Comparison of ENCODE assay signal across 8 cellular contexts in the genomic region with DNA sequence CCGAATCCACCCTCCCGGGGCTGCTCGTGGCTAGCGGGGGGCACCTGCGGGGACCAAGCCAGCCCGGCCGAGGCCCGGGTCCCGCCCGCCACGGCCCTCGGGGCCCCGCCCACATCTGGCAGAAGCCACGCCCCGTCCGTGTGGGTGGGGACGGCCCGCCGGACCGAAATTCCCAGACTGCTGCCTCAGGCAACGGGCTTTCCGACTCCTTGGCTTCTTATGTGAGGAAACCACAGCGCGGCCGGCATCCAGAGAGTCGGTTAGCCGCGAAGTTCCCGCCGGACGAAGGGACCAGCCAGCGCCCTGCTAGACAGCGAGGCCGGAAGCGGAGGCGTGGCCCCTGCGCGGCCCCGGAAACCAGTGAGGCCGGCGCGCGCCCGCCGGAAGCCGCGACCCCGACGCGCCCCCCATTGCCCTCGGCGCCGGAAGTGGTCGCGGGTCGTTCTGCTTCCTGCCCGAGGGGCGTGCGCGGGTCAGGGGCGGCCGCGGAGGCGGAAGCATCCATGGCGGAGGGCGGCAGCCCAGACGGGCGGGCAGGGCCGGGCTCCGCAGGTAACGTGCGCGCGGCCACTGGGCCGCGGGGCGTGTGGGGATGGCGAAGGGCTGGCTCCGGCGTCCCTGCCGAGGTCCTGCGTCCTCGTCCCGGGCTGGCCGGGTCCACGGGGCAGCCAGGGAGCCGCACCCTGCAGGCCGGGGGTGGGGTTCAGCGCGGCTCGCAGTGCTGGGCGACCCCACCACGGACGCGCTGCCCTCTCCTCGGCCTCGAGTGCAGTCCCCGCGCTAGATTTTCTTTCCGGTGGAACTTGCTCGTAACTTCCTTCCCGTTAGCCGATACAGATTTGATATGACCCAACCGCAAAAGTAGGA. TPM values are rescaled to one million over a fixed set of nuclear protein-coding genes. Genes with fewer than 3 reads are reported as not detected.
DNase-seq lines count a peak whose midpoint lies in the region; ATAC-seq and TF ChIP-seq lines count a peak whose summit lies in the region.

A gene with protein sequence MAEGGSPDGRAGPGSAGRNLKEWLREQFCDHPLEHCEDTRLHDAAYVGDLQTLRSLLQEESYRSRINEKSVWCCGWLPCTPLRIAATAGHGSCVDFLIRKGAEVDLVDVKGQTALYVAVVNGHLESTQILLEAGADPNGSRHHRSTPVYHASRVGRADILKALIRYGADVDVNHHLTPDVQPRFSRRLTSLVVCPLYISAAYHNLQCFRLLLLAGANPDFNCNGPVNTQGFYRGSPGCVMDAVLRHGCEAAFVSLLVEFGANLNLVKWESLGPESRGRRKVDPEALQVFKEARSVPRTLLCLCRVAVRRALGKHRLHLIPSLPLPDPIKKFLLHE (plus strand): TSS at position 360 of the 867 bp plus-strand sequence. CDS start 144 bp downstream, at position 504.

- ATAC-seq in GM21515 (IDR thresholded peaks at IDR 0.05; ENCODE audit: unreplicated experiment), result peak; percentile 82

- no peaks in the 10 kb centered on the region for H3K9me3 Mint-ChIP-seq in neural crest cell

- WGBS in HUES64, result under 1% methylated on average over 104 of the region's 104 CpGs

- peak within 1 kb of the TSS; percentile 96 for H3K4me3 Mint-ChIP-seq in neural crest cell

- peak within 1 kb of the TSS; percentile 97 for H3K27ac ChIP-seq in HUES64 (ENCODE audit: low read depth, low read length)

- peak; percentile 87 for TF ChIP-seq POLR2A in Raji (IDR thresholded peaks at IDR 0.05; ENCODE audit: insufficient read depth, low read depth, low read length)

- no peaks in the 10 kb centered on the region for H3K27me3 Mint-ChIP-seq in neural crest cell (ENCODE audit: low read depth)

- peak within 1 kb of the TSS; percentile 78 for H3K27ac Mint-ChIP-seq in neural crest cell (ENCODE audit: unreplicated experiment)

- H3K9me3 ChIP-seq in HUES64 (ENCODE audit: insufficient read depth, low read depth, low read length), result no peaks in the 10 kb centered on the region

- H3K4me1 ChIP-seq in HUES64 (ENCODE audit: insufficient read depth, low read length), result no peaks in the 10 kb centered on the region

- TF ChIP-seq CTCF in neural crest cell (conservative IDR thresholded peaks at IDR 0.05), result no peak

- H3K9ac ChIP-seq in HUES64 (ENCODE audit: low read depth, low read length), result peak within 1 kb of the TSS; percentile 77

- peaks cover 17% of the 10 kb centered on the region for H3K36me3 Mint-ChIP-seq in neural crest cell (ENCODE audit: low read depth)

- H3K36me3 ChIP-seq in HUES64 (ENCODE audit: insufficient read depth, low read length), result peaks cover 10% of the 10 kb centered on the region

- peaks cover 33% of the 10 kb centered on the region for H3K4me1 Mint-ChIP-seq in neural crest cell

- H3K4me3 ChIP-seq in HUES64 (ENCODE audit: low read length), result peak within 1 kb of the TSS; percentile 98

- H3K27me3 ChIP-seq in HUES64 (ENCODE audit: insufficient read depth, low read length), result no peaks in the 10 kb centered on the region

- DNase-seq in DMS53 (lab: John Stamatoyannopoulos, UW) (peak; percentile 94), fibroblast of the conjunctiva (ENCODE audit: low read depth) (peak; percentile 53), neural crest cell (ENCODE audit: low read depth, low spot score) (peak; percentile 84), stromal cell of bone marrow (ENCODE audit: low read depth) (peak; percentile 62)
- peak; percentile 74 for DNase-seq in activated T-helper 9 cell treated with anti-CD3 and anti-CD28 coated beads, Interleukin-2, amount 50 U/mL, for 16 hours (ENCODE audit: low read depth)

RNA-seq across cellular contexts. Expression of the gene that starts here (rescaled TPM):
- polyA plus RNA-seq in HUES64 (2013, experiment 1 of 2), result 15.1 TPM
- polyA plus RNA-seq in HUES64 (2013, experiment 2 of 2), result 19.3 TPM
- 37.5 and 39.9 TPM in 2 replicates for total RNA-seq in neural crest cell

Comparison
In these comparisons a context has a peak if more than half of its experiments do, and no peak if none do; other contexts are left out.
1. Peak in every context shown above with its lines: DNase-seq, ATAC-seq, H3K4me3 ChIP-seq and H3K27ac ChIP-seq.